In genomic region chr11:37177721-37178120, GRCh38 we compare ENCODE assay signal across 24 cellular contexts.
DNase-seq lines count a peak whose midpoint lies in the region; FAIRE-seq and TF ChIP-seq lines count a peak whose summit lies in the region.
"Had no signal": no experiment of that assay in that cellular context is flagged by ENCODE, and none has a peak within 500 bp of the region (broad histone marks: within the 10 kb centered on the region; RNA-seq: fewer than 3 reads in every experiment).

No MANE protein-coding gene starts in this region.

- H2AFZ ChIP-seq in smooth muscle cell (ENCODE audit: low read depth) = no peak overlapping the region

- H3K9me3 ChIP-seq in smooth muscle cell (replicated peaks; ENCODE audit: low read depth) (no peaks in the 10 kb centered on the region), sigmoid colon (peaks cover 0 to 4% (median 0%) of the 10 kb centered on the region in 4 donors)
- H3K9me3 ChIP-seq: Caco-2 had no signal

- H3K4me1 ChIP-seq in smooth muscle cell (ENCODE audit: low read depth) = no peaks in the 10 kb centered on the region
- no peaks in the 10 kb centered on the region for H3K4me1 ChIP-seq in sigmoid colon
- H3K4me1 ChIP-seq: BLaER1 had no signal

- H3K4me3 ChIP-seq in smooth muscle cell (no peak overlapping the region), sigmoid colon (no peak overlapping the region)
- H3K4me3 ChIP-seq: BLaER1, HAP-1 had no signal

- peaks cover 29% of the 10 kb centered on the region for H3K9me3 Mint-ChIP-seq in mesothelial cell of epicardium

- intact Hi-C loops in sigmoid colon (cut with DNase I) = no loop called here

- WGBS in smooth muscle cell (ENCODE audit: low lambda C conversion rate) = 82% methylated on average over 1 of the region's 1 CpG
- 88 to 92% methylated on average over 1 of the region's 1 CpG for WGBS in sigmoid colon, 2 donors

- H3K27me3 Mint-ChIP-seq in mesothelial cell of epicardium (ENCODE audit: low read depth) = no peaks in the 10 kb centered on the region
- H3K27me3 Mint-ChIP-seq: B cell had no signal

- no peak overlapping the region for H3K4me3 Mint-ChIP-seq in mesothelial cell of epicardium
- H3K4me3 Mint-ChIP-seq: B cell; CD4-positive, CD25-positive, alpha-beta regulatory T cell; CD8-positive, alpha-beta T cell; HFFc6 had no signal

- DNase-seq in DMS53 (lab: John Stamatoyannopoulos, UW) = peak; percentile 4
- DNase-seq in DMS53 treated with DMSO at 0.1 percent for 48 hours (lab: John Stamatoyannopoulos, UW; ENCODE audit: unreplicated experiment) = no peak
- DNase-seq in mesothelial cell of epicardium (ENCODE audit: low spot score in 2 of 2, unreplicated experiment in 2 of 2) = no peak
- DNase-seq in smooth muscle cell (lab: John Stamatoyannopoulos, UW; ENCODE audit: unreplicated experiment) = no peak
- no peak for DNase-seq in sigmoid colon
- no peak for DNase-seq in activated effector memory CD4-positive, alpha-beta T cell treated with Interleukin-2 at 50 U/mL for 16 hours
- no peak for DNase-seq in HTR-8/SVneo (ENCODE audit: insufficient read length, low spot score)
- DNase-seq: Caco-2; CD4-positive, CD25-positive, alpha-beta regulatory T cell; CD8-positive, alpha-beta T cell; DMS 273 treated with DMSO at 0.1 percent for 48 hours; DND-41; GOT3; HFFc6 had no signal

- no peak for TF ChIP-seq POLR2A in sigmoid colon (IDR thresholded peaks at IDR 0.05)

- no peak overlapping the region for H3K9ac ChIP-seq in smooth muscle cell (ENCODE audit: low read depth)
- H3K9ac ChIP-seq: BLaER1 had no signal

- no peaks in the 10 kb centered on the region for H3K27me3 ChIP-seq in smooth muscle cell (ENCODE audit: low read depth)
- no peaks in the 10 kb centered on the region for H3K27me3 ChIP-seq in sigmoid colon
- H3K27me3 ChIP-seq: BLaER1 had no signal

- TF ChIP-seq CTCF in mesothelial cell of epicardium (IDR thresholded peaks at IDR 0.05; ENCODE audit: unreplicated experiment) (no peak), smooth muscle cell (IDR thresholded peaks at IDR 0.05; ENCODE audit: borderline replicate concordance, insufficient read depth, poor library complexity, severe bottlenecking) (no peak), sigmoid colon (IDR thresholded peaks at IDR 0.05) (no peak)

- H4K20me1 ChIP-seq in smooth muscle cell (ENCODE audit: low read depth) = no peaks in the 10 kb centered on the region
- H4K20me1 ChIP-seq: BLaER1 had no signal

- H3K27ac Mint-ChIP-seq in mesothelial cell of epicardium = peak overlapping the region; percentile 52
- H3K27ac Mint-ChIP-seq: B cell; CD4-positive, CD25-positive, alpha-beta regulatory T cell; CD8-positive, alpha-beta T cell; HFFc6 had no signal

- FAIRE-seq in HTR-8/SVneo (lab: Jason Lieb, UNC) = no peak
- FAIRE-seq: A204.1, D721Med, G401.6, GM12892, H54 had no signal

- no peaks in the 10 kb centered on the region for H3K36me3 Mint-ChIP-seq in mesothelial cell of epicardium
- H3K36me3 Mint-ChIP-seq: CD4-positive, CD25-positive, alpha-beta regulatory T cell; CD8-positive, alpha-beta T cell had no signal

- H3K36me3 ChIP-seq in smooth muscle cell (ENCODE audit: low read depth) (no peaks in the 10 kb centered on the region), sigmoid colon (no peaks in the 10 kb centered on the region)
- H3K36me3 ChIP-seq: BLaER1, HAP-1 had no signal

- no peaks in the 10 kb centered on the region for H3K79me2 ChIP-seq in smooth muscle cell (ENCODE audit: low read depth)

- H3K27ac ChIP-seq in smooth muscle cell (ENCODE audit: low read depth) = peak overlapping the region; percentile 48
- no peak overlapping the region for H3K27ac ChIP-seq in sigmoid colon
- H3K27ac ChIP-seq: 22Rv1, BLaER1, C4-2B had no signal

- no peaks in the 10 kb centered on the region for H3F3A ChIP-seq in smooth muscle cell (ENCODE audit: low read depth)

- peaks cover 25% of the 10 kb centered on the region for H3K4me1 Mint-ChIP-seq in mesothelial cell of epicardium
- H3K4me1 Mint-ChIP-seq: B cell; CD4-positive, CD25-positive, alpha-beta regulatory T cell had no signal

- H3K4me2 ChIP-seq in smooth muscle cell = no peak overlapping the region
- H3K4me2 ChIP-seq: BLaER1 had no signal

- no peak for TF ChIP-seq EP300 in sigmoid colon (IDR thresholded peaks at IDR 0.05)
